8 cellular contexts compared by ENCODE assay signal in the genomic region with DNA sequence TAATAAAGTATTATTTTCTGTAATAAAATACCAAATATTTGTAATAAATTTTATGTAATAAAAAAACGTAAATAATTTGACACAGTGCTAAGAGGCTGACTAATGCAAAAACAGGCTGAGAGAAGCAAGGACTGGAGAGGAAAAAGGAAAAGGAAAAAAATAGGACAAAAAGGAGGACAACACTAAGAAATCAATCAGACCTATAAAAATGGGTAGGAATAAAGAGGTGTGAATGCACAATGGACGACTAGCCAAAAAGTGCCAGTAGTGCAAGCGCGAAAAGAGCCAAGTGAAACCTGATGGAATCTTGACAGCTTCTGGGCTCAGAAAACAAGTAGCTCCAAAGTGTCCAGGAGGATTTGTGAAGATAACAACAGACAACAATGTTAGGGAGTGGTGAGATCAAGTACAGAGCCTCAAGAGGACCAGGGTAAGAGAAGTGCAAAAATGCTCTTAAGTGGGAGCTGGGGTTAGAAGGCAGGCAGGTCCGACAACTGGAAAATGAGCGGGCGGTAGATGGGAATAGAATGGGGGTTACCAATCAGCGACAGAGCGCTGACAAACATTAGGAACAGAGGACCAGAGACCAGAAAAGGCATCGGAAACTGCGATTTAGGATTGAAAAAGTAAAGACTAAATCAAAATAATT. TPM values are rescaled to one million over a fixed set of nuclear protein-coding genes. Genes with fewer than 3 reads are reported as not detected.
DNase-seq lines count a peak whose midpoint lies in the region; ATAC-seq, FAIRE-seq and TF ChIP-seq lines count a peak whose summit lies in the region.

No MANE protein-coding gene starts in this region.

- H3K79me2 ChIP-seq in osteoblast (ENCODE audit: insufficient read depth, low read length) = peaks cover 62% of the 10 kb centered on the region

- H3K4me1 ChIP-seq in Peyer's patch (peaks cover 0 to 13% (median 0%) of the 10 kb centered on the region in 4 donors), osteoblast (ENCODE audit: insufficient read depth, low read length) (peaks cover 17% of the 10 kb centered on the region)

- H2AFZ ChIP-seq in osteoblast (ENCODE audit: low read length) = peak overlapping the region; percentile 87

- no peaks in the 10 kb centered on the region for H3K9me3 ChIP-seq in Peyer's patch
- no peaks in the 10 kb centered on the region for H3K9me3 ChIP-seq in osteoblast (ENCODE audit: low read depth, low read length)

- peak overlapping the region; percentile 98 for H3K4me3 ChIP-seq in GM08714 (ENCODE audit: low read length)
- peak overlapping the region; percentile 89 to 99 (median 93) for H3K4me3 ChIP-seq in Peyer's patch
- H3K4me3 ChIP-seq in fibroblast of pulmonary artery (replicated peaks; ENCODE audit: low read depth, low read length) = peak overlapping the region; percentile 67
- peak overlapping the region; percentile 95 for H3K4me3 ChIP-seq in osteoblast (ENCODE audit: insufficient read depth, low read length)

- H3K27me3 ChIP-seq in Peyer's patch (no peaks in the 10 kb centered on the region), osteoblast (ENCODE audit: insufficient read depth, low read length) (no peaks in the 10 kb centered on the region)

- DNase-seq in Peyer's patch (no peak), fibroblast of pulmonary artery (ENCODE audit: low read depth) (peak; percentile 32), osteoblast (ENCODE audit: insufficient read length, low spot score, missing footprints) (peak; percentile 74), D721Med (ENCODE audit: insufficient read length, low spot score) (no peak)
- DNase-seq in T-helper 2 cell treated with Interferon-gamma antibody and Interleukin-4, amounts not matched to agents 5 μg/mL and 100 μg/mL, for 36 hours (ENCODE audit: low spot score) = no peak
- DNase-seq in activated CD8-positive, alpha-beta memory T cell treated with anti-CD3 and anti-CD28 coated beads, Interleukin-2, amount 50 U/mL, for 4 hours = no peak

- H3K9me3 Mint-ChIP-seq in T-helper 2 cell treated with Interferon-gamma antibody and Interleukin-4, amounts not matched to agents 5 μg/mL and 100 μg/mL, for 36 hours = no peaks in the 10 kb centered on the region

- no peak overlapping the region for H3K4me3 Mint-ChIP-seq in T-helper 2 cell treated with Interferon-gamma antibody and Interleukin-4, amounts not matched to agents 5 μg/mL and 100 μg/mL, for 36 hours

- peak overlapping the region; percentile 92 to 98 (median 97) for H3K27ac ChIP-seq in Peyer's patch
- peak overlapping the region; percentile 90 for H3K27ac ChIP-seq in osteoblast (ENCODE audit: low read depth, low read length)

- no peak overlapping the region for H3K27ac Mint-ChIP-seq in T-helper 2 cell treated with Interferon-gamma antibody and Interleukin-4, amounts not matched to agents 5 μg/mL and 100 μg/mL, for 36 hours

- TF ChIP-seq CTCF in Peyer's patch (IDR thresholded peaks at IDR 0.05) (no peak), fibroblast of pulmonary artery (IDR thresholded peaks at IDR 0.05; ENCODE audit: low read length, missing control alignments) (no peak), osteoblast (IDR thresholded peaks at IDR 0.05; ENCODE audit: extremely low read depth, low read depth, low read length) (no peak), D721Med (IDR thresholded peaks at IDR 0.05; ENCODE audit: insufficient read depth, missing control alignments) (no peak)

- H4K20me1 ChIP-seq in osteoblast (ENCODE audit: insufficient read depth, low read length) = peaks cover 31% of the 10 kb centered on the region

- H3K36me3 ChIP-seq in Peyer's patch (no peaks in the 10 kb centered on the region), osteoblast (ENCODE audit: insufficient read depth, low read length) (no peaks in the 10 kb centered on the region)

- H3K27me3 Mint-ChIP-seq in T-helper 2 cell treated with Interferon-gamma antibody and Interleukin-4, amounts not matched to agents 5 μg/mL and 100 μg/mL, for 36 hours (ENCODE audit: low read depth) = no peaks in the 10 kb centered on the region

- peaks cover 8% of the 10 kb centered on the region for H3K4me1 Mint-ChIP-seq in T-helper 2 cell treated with Interferon-gamma antibody and Interleukin-4, amounts not matched to agents 5 μg/mL and 100 μg/mL, for 36 hours (ENCODE audit: low read depth)

- FAIRE-seq in D721Med (lab: Jason Lieb, UNC) = no peak

- H3K4me2 ChIP-seq in osteoblast (ENCODE audit: insufficient read depth, low read length) = peak overlapping the region; percentile 87

- ATAC-seq in HG02759 (IDR thresholded peaks at IDR 0.05; ENCODE audit: unreplicated experiment) = peak; percentile 2

- H3K36me3 Mint-ChIP-seq in T-helper 2 cell treated with Interferon-gamma antibody and Interleukin-4, amounts not matched to agents 5 μg/mL and 100 μg/mL, for 36 hours (ENCODE audit: low read depth) = no peaks in the 10 kb centered on the region

- TF ChIP-seq POLR2A in Peyer's patch (IDR thresholded peaks at IDR 0.05) = no peak

RNA-seq across cellular contexts. Expression of a gene that starts 1.2 kb away (rescaled TPM):
- total RNA-seq in Peyer's patch (10 to 100 TPM; 26.3 to 97.4 (median 47.6) TPM), osteoblast (30.0 and 31.2 TPM in 2 replicates)

Comparison
In these comparisons a context has a peak if more than half of its experiments do, and no peak if none do; other contexts are left out.
1. DNase-seq: peak in fibroblast of pulmonary artery (single experiment) and osteoblast (single experiment); none in Peyer's patch (0 of 3), T-helper 2 cell treated with Interferon-gamma antibody and Interleukin-4, amounts not matched to agents 5 μg/mL and 100 μg/mL, for 36 hours (single experiment), D721Med (single experiment) and activated CD8-positive, alpha-beta memory T cell treated with anti-CD3 and anti-CD28 coated beads, Interleukin-2, amount 50 U/mL, for 4 hours (single experiment).
2. Peak in every context shown above with its lines, with median percentiles within 50 percentile points of each other: H3K4me3 ChIP-seq.